ENCODE assay signal across 28 cellular contexts in the genomic region with DNA sequence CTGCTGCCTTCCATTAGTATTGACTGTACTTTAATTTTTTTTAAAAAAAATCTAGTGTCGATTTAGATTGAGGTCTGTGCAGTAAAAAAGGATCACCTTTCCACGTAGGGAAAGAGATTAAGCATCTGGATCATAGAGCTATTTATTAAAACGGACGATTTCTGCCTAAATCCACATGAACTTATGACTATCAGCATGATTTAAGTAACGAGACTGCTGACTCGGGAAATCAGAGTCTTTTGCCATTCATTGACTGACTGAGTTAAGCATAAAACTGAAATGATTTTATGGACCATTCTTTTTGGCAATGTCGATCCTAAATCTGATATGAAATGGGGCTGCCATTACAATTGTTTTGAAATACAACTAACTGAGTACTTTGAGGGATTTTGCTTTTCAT.
"Had no signal": no experiment of that assay in that cellular context is flagged by ENCODE, and none has a peak within 500 bp of the region (broad histone marks: within the 10 kb centered on the region; RNA-seq: fewer than 3 reads in every experiment).

No MANE protein-coding gene starts in this region.

- H3K27ac ChIP-seq: neural progenitor cell, ovary, parathyroid adenoma, psoas muscle, skin epidermis, spleen, suprapubic skin, testis, tibial artery, transverse colon, upper lobe of right lung, uterus had no signal

- H3K79me2 ChIP-seq: parathyroid adenoma had no signal

- H3K27me3 ChIP-seq: neural progenitor cell, ovary, spleen, suprapubic skin, testis, tibial artery, transverse colon, upper lobe of right lung, uterus had no signal

- H3K9me3 ChIP-seq: ovary, psoas muscle, spleen, suprapubic skin, testis, tibial artery, transverse colon, upper lobe of right lung, uterus had no signal

- H3K4me3 ChIP-seq: neural progenitor cell, ovary, psoas muscle, skin epidermis, smooth muscle cell, spleen, suprapubic skin, testis, tibial artery, transverse colon, upper lobe of right lung, uterus had no signal

- H3K9ac ChIP-seq: neural progenitor cell, parathyroid adenoma had no signal

- H3K4me1 ChIP-seq: neural progenitor cell, parathyroid adenoma, psoas muscle, spleen, suprapubic skin, testis, tibial artery, transverse colon, uterus had no signal

- DNase-seq: naive thymus-derived CD8-positive, alpha-beta T cell; occipital lobe; ovary; posterior cingulate gyrus; psoas muscle; right cardiac atrium; spleen; stimulated activated CD4-positive, alpha-beta T cell treated with anti-CD3 and anti-CD28 coated beads, Interleukin-12 subunit alpha, Interleukin-12 subunit beta, amount 100 ng/mL, for 4 hours; stimulated activated CD4-positive, alpha-beta T cell treated with anti-CD3 and anti-CD28 coated beads, Interleukin-1b, Interleukin-23, amount 100 ng/mL, for 48 hours; stimulated activated CD4-positive, alpha-beta T cell treated with anti-CD3 and anti-CD28 coated beads, Interleukin-4, amount 100 ng/mL, for 1 hour; stimulated activated CD4-positive, alpha-beta T cell treated with anti-CD3 and anti-CD28 coated beads, Interleukin-4, amount 100 ng/mL, for 4 hours; stimulated activated CD8-positive, alpha-beta memory T cell treated with anti-CD3 and anti-CD28 coated beads, Interleukin-4, amount 100 ng/mL, for 48 hours; stimulated activated naive CD4-positive, alpha-beta T cell; stimulated activated naive CD8-positive, alpha-beta T cell treated with anti-CD3 and anti-CD28 coated beads, Interleukin-15, amount 100 ng/mL, for 72 hours; stimulated activated naive CD8-positive, alpha-beta T cell treated with anti-CD3 and anti-CD28 coated beads, Interleukin-15, Interleukin-2, amounts not matched to agents 100 U/mL and 50 U/mL, for 24 hours; substantia nigra; testis; tibial artery; transverse colon; upper lobe of right lung; uterus had no signal

- H3K4me2 ChIP-seq: neural progenitor cell, smooth muscle cell had no signal

- H2AFZ ChIP-seq: neural progenitor cell, parathyroid adenoma had no signal

- ATAC-seq: naive thymus-derived CD8-positive, alpha-beta T cell; psoas muscle; right cardiac atrium; sciatic nerve; stimulated activated memory B cell treated with anti-CD40 and anti-IgM and Interleukin-4, amounts not matched to agents 10 μg/mL and 1 μg/mL and 100 μg/mL, for 72 hours; stimulated activated naive CD8-positive, alpha-beta T cell treated with anti-CD3 and anti-CD28 coated beads, Interleukin-15, amount 100 ng/mL, for 72 hours; stimulated activated naive CD8-positive, alpha-beta T cell treated with anti-CD3 and anti-CD28 coated beads, Interleukin-15, Interleukin-2, amounts not matched to agents 100 U/mL and 50 U/mL, for 24 hours; upper lobe of right lung had no signal

- H3K36me3 ChIP-seq: neural progenitor cell, ovary, spleen, suprapubic skin, tibial artery, transverse colon, upper lobe of right lung, uterus had no signal
